Comparison of ENCODE assay signal across 2 cellular contexts in the genomic region with DNA sequence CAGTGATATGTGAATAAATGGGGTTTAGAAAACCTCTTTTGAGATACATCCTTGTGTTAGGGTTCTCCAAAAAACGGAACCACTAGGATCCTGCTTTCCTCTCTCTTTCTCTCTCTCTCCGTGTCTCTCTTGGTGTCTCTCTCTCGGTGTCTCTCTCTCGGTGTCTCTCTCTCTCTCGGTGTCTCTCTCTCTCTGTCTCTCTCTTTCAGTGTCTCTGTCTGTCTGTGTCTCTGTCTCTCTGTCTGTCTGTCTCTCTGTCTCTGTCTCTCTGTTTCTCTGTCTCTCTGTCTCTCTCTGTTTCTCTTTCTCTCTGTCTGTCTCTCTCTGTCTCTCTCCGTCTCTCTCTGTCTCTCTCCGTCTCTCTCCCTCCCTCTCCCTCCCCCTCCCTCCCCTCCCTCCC.
TF ChIP-seq lines count a peak whose summit lies in the region.

No MANE protein-coding gene starts in this region.

TF ChIP-seq in IMR-90, 13 proteins besides CTCF, POLR2A, EP300 and RAD21:
- TF ChIP-seq, protein P1, sequence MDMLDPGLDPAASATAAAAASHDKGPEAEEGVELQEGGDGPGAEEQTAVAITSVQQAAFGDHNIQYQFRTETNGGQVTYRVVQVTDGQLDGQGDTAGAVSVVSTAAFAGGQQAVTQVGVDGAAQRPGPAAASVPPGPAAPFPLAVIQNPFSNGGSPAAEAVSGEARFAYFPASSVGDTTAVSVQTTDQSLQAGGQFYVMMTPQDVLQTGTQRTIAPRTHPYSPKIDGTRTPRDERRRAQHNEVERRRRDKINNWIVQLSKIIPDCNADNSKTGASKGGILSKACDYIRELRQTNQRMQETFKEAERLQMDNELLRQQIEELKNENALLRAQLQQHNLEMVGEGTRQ (IDR thresholded peaks at IDR 0.05; ENCODE audit: low read depth, low read length): no peak
- TF ChIP-seq, protein P2, sequence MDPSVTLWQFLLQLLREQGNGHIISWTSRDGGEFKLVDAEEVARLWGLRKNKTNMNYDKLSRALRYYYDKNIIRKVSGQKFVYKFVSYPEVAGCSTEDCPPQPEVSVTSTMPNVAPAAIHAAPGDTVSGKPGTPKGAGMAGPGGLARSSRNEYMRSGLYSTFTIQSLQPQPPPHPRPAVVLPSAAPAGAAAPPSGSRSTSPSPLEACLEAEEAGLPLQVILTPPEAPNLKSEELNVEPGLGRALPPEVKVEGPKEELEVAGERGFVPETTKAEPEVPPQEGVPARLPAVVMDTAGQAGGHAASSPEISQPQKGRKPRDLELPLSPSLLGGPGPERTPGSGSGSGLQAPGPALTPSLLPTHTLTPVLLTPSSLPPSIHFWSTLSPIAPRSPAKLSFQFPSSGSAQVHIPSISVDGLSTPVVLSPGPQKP (IDR thresholded peaks at IDR 0.05; ENCODE audit: borderline replicate concordance, low read depth, low read length): no peak
- TF ChIP-seq CHD1 (IDR thresholded peaks at IDR 0.05; ENCODE audit: low read depth, low read length) (no peak), MAFK (IDR thresholded peaks at IDR 0.05; ENCODE audit: low read depth, low read length) (no peak), RFX5 (IDR thresholded peaks at IDR 0.05; ENCODE audit: low read depth, low read length) (no peak), CEBPB (IDR thresholded peaks at IDR 0.05; ENCODE audit: low read depth, low read length) (no peak), MAZ (IDR thresholded peaks at IDR 0.05; ENCODE audit: borderline replicate concordance, low read depth, low read length) (no peak), FOS (IDR thresholded peaks at IDR 0.05; ENCODE audit: low read depth, low read length) (no peak), RCOR1 (IDR thresholded peaks at IDR 0.05; ENCODE audit: insufficient replicate concordance, low read length) (no peak)

TF ChIP-seq in endothelial cell of umbilical vein, 7 proteins besides CTCF, POLR2A, EP300 and RAD21:
- TF ChIP-seq GATA2 (IDR thresholded peaks at IDR 0.05; ENCODE audit: insufficient read depth, insufficient read length, low read depth, low read length): no peak
- no peak for TF ChIP-seq JUN (IDR thresholded peaks at IDR 0.05; ENCODE audit: borderline replicate concordance, insufficient read depth, insufficient read length, low read depth)
- no peak for TF ChIP-seq EZH2 (IDR thresholded peaks at IDR 0.05; ENCODE audit: borderline replicate concordance, low read depth, low read length, severe bottlenecking)
- TF ChIP-seq, protein P3, sequence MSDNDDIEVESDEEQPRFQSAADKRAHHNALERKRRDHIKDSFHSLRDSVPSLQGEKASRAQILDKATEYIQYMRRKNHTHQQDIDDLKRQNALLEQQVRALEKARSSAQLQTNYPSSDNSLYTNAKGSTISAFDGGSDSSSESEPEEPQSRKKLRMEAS (IDR thresholded peaks at IDR 0.05; ENCODE audit: insufficient read depth, insufficient read length): no peak
- TF ChIP-seq MYC (IDR thresholded peaks at IDR 0.05; ENCODE audit: low read depth, low read length): no peak
- TF ChIP-seq FOS (IDR thresholded peaks at IDR 0.05; ENCODE audit: borderline replicate concordance, insufficient read depth, low read length): no peak
- TF ChIP-seq POLR2AphosphoS5 (IDR thresholded peaks at IDR 0.05; ENCODE audit: insufficient read depth, low read depth, low read length): no peak
